12 cellular contexts compared by ENCODE assay signal in genomic region chr12:93375906-93376305, GRCh38. TPM values are rescaled to one million over a fixed set of nuclear protein-coding genes. Genes with fewer than 3 reads are reported as not detected.
DNase-seq lines count a peak whose midpoint lies in the region; ATAC-seq and TF ChIP-seq lines count a peak whose summit lies in the region.
"Had no signal": no experiment of that assay in that cellular context is flagged by ENCODE, and none has a peak within 500 bp of the region (broad histone marks: within the 10 kb centered on the region; RNA-seq: fewer than 3 reads in every experiment).

No MANE protein-coding gene starts in this region.

- H3K9me3 ChIP-seq in cardiac muscle cell (ENCODE audit: low read depth) = no peaks in the 10 kb centered on the region
- H3K9me3 ChIP-seq in endocrine pancreas (ENCODE audit: control insufficient read depth, low read length) = no peaks in the 10 kb centered on the region
- H3K9me3 ChIP-seq in mucosa of stomach (ENCODE audit: control insufficient read depth, low read length) = no peaks in the 10 kb centered on the region
- no peaks in the 10 kb centered on the region for H3K9me3 ChIP-seq in transverse colon

- H3K27ac ChIP-seq in cardiac muscle cell (peak overlapping the region; percentile 85), transverse colon (peak overlapping the region; percentile 98)

- TF ChIP-seq POLR2A in transverse colon (IDR thresholded peaks at IDR 0.05) = no peak

- no peak for ATAC-seq in left cardiac atrium
- ATAC-seq in HG03460 (IDR thresholded peaks at IDR 0.05; ENCODE audit: unreplicated experiment) = no peak
- no peak for ATAC-seq in HG02885 (IDR thresholded peaks at IDR 0.05; ENCODE audit: poor library complexity, unreplicated experiment)
- ATAC-seq: activated CD4-positive, CD25-positive, alpha-beta regulatory T cell treated with anti-CD3 and anti-CD28 coated beads, Interleukin-2, amount 50 U/mL, for 24 hours; T-cell had no signal

- in situ Hi-C loops in transverse colon (cut with MboI; ENCODE audit: low pct_ligation_motif_present in 1 of 4, low pct_unique_long_range_greater_than_20kb in 1 of 4, low sequenced_read_pairs in 3 of 4) = no loop called here

- intact Hi-C loops in left cardiac atrium (cut with DNase I) (loop anchor here in 1 of 2 donors (5.0 kb wide), 1 partner anchor 249 kb away; no protein-coding TSS in a partner anchor), transverse colon (cut with DNase I; ENCODE audit: low total_unique reads) (no loop called here)

- DNase-seq in cardiac muscle cell (ENCODE audit: low read depth in 1 of 2, low spot score in 1 of 2) = no peak
- no peak for DNase-seq in left cardiac atrium
- DNase-seq in transverse colon = no peak
- no peak for DNase-seq in Ammon's horn (ENCODE audit: low spot score)
- DNase-seq: activated T-cell treated with anti-CD3 and anti-CD28 coated beads, Interleukin-2, amount 50 U/mL, for 48 hours; naive B cell; T-cell had no signal

- no peaks in the 10 kb centered on the region for H3K36me3 ChIP-seq in cardiac muscle cell
- H3K36me3 ChIP-seq in endocrine pancreas (ENCODE audit: control insufficient read depth, insufficient read depth, low read length) = no peaks in the 10 kb centered on the region
- no peaks in the 10 kb centered on the region for H3K36me3 ChIP-seq in mucosa of stomach (ENCODE audit: control insufficient read depth, insufficient read depth, low read length)
- no peaks in the 10 kb centered on the region for H3K36me3 ChIP-seq in transverse colon

- H3K9ac ChIP-seq in endocrine pancreas (ENCODE audit: control insufficient read depth, insufficient read depth, low read length) (no peak overlapping the region), mucosa of stomach (ENCODE audit: low read length) (peak overlapping the region; percentile 79)

- H3K27me3 ChIP-seq in cardiac muscle cell = no peaks in the 10 kb centered on the region
- no peaks in the 10 kb centered on the region for H3K27me3 ChIP-seq in endocrine pancreas (ENCODE audit: control insufficient read depth, insufficient read depth, low read length)
- no peaks in the 10 kb centered on the region for H3K27me3 ChIP-seq in mucosa of stomach (ENCODE audit: control insufficient read depth, insufficient read depth, low read length)
- H3K27me3 ChIP-seq in transverse colon = no peaks in the 10 kb centered on the region

- WGBS in transverse colon (ENCODE audit: low coverage in 1 of 2), 2 donors = 89 to 95% methylated on average over 4 to 6 of the region's 6 CpGs

- peak overlapping the region; percentile 86 for H3K4me3 ChIP-seq in cardiac muscle cell
- H3K4me3 ChIP-seq in endocrine pancreas (ENCODE audit: control insufficient read depth, insufficient read depth, low read length) = peak overlapping the region; percentile 51
- H3K4me3 ChIP-seq in mucosa of stomach (ENCODE audit: low read length) = no peak overlapping the region
- H3K4me3 ChIP-seq in transverse colon = peak overlapping the region in 1 of 4 donors; percentile 98

- TF ChIP-seq CTCF in cardiac muscle cell (IDR thresholded peaks at IDR 0.05; ENCODE audit: low read depth, low read length) = no peak
- no peak for TF ChIP-seq CTCF in transverse colon (IDR thresholded peaks at IDR 0.05)

- H3K4me1 ChIP-seq in cardiac muscle cell (ENCODE audit: low read depth) (peaks cover 13% of the 10 kb centered on the region), endocrine pancreas (ENCODE audit: control insufficient read depth, insufficient read depth, low read length) (peaks cover 7% of the 10 kb centered on the region), mucosa of stomach (ENCODE audit: control insufficient read depth, insufficient read depth, low read length) (peaks cover 33% of the 10 kb centered on the region), transverse colon (peaks cover 10 to 46% (median 31%) of the 10 kb centered on the region in 4 donors)

- no peak for TF ChIP-seq EP300 in transverse colon (IDR thresholded peaks at IDR 0.05; ENCODE audit: low read depth)

RNA-seq across cellular contexts. Expression of gene NUDT4, which starts 1.8 kb away (rescaled TPM):
- total RNA-seq in cardiac muscle cell (338 and 386 TPM in 2 replicates), left cardiac atrium (100 to 1,000 TPM; 140 to 244 TPM), transverse colon (100 to 1,000 TPM in 2 of 4 donors, 10 to 100 TPM in 2; 65.3 to 111 (median 90.9) TPM)
- 330 and 484 TPM in 2 replicates for polyA plus RNA-seq in cardiac muscle cell
